In the genomic region with DNA sequence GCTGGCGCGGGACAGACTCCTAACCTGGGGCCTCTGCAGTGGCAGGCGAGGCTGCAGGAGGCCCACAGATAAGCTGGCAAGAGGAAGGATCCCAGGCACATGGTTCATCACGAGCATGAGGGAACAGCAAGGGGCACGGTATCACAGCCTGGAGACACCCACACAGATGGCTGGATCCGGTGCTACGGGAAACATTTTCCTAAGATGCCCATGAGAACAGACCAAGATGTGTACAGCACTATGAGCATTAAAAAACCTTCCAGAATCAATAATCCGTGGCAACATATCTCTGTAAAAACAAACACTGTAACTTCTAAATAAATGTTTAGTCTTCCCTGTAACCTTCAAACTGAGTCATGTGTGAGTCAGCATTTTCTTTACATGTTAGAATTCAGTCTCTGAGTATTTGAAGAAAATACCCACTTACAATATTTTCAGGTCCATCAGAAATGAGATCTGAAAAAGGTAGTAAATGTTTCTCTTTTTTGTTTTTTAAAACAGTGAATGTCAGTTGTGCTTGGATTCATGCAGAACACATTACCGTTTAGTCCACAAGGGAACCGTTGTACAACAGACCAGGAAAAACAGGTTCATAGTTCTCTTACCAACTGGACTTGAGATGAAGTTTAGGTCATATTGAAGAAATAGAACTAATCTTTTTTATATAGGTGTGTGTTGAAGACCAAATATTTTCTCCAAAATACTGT, we compare ENCODE assay signal across 8 cellular contexts.
DNase-seq lines count a peak whose midpoint lies in the region; ATAC-seq, FAIRE-seq and TF ChIP-seq lines count a peak whose summit lies in the region.

No MANE protein-coding gene starts in this region.

- no peak overlapping the region for H3K27ac Mint-ChIP-seq in immature natural killer cell

- H3K27ac ChIP-seq in AG04450 (ENCODE audit: low read depth, low read length) = peak overlapping the region; percentile 75
- H3K27ac ChIP-seq in IMR-90 (ENCODE audit: insufficient read depth, low read length) = peak overlapping the region; percentile 88
- H3K27ac ChIP-seq in mesodermal cell (ENCODE audit: low read depth, low read length, severe bottlenecking) = peak overlapping the region; percentile 5

- CTCF ChIA-PET in AG04450 (lab: Charles Lee) = interaction anchor here (0.5 to 4.4 kb wide), 21 partner anchors 8 to 644 kb away, joined by 3 to 78 read pairs (median 4); no protein-coding TSS in a partner anchor
- CTCF ChIA-PET in IMR-90 (lab: Yijun Ruan, JAX) = interaction anchor here (0.5 to 1.9 kb wide), 7 partner anchors 12 to 649 kb away, joined by 3 to 15 read pairs (median 5); no protein-coding TSS in a partner anchor

- H2AFZ ChIP-seq in IMR-90 (replicated peaks; ENCODE audit: low read length, poor library complexity) = peak overlapping the region; percentile 39

- peak overlapping the region; percentile 44 for H2AK9ac ChIP-seq in IMR-90 (replicated peaks; ENCODE audit: low read depth, low read length, poor library complexity)

- H3K36me3 ChIP-seq in IMR-90 (ENCODE audit: control insufficient read depth, insufficient read depth, low read length) = peaks cover 22% of the 10 kb centered on the region
- no peaks in the 10 kb centered on the region for H3K36me3 ChIP-seq in bronchial epithelial cell (ENCODE audit: control insufficient read depth, insufficient read depth, low read length)
- H3K36me3 ChIP-seq in mesodermal cell (ENCODE audit: control insufficient read depth, insufficient read depth, low read length) = peaks cover 15% of the 10 kb centered on the region

- no peak for FAIRE-seq in bronchial epithelial cell (lab: Jason Lieb, UNC)

- dilution Hi-C loops in IMR-90 (cut with HindIII; ENCODE audit: low sequenced_read_pairs, unreplicated experiment) = no loop called here

- no peak overlapping the region; the same call in 2 of the 3 replicates for H2BK15ac ChIP-seq in IMR-90 (ENCODE audit: low read depth, low read length)

- H2AK5ac ChIP-seq in IMR-90 (ENCODE audit: low read depth, low read length) = peak overlapping the region; percentile 45; the same call in 1 of the 2 replicates

- H2BK120ac ChIP-seq in IMR-90 (ENCODE audit: low read depth, low read length) = peak overlapping the region; percentile 90

- in situ Hi-C loops in IMR-90 (cut with MboI; ENCODE audit: low sequenced_read_pairs) = loop anchor here (5.0 to 25.0 kb wide), 2 partner anchors 230 to 650 kb away; a partner anchor contains a TSS

- peaks cover 3% of the 10 kb centered on the region; the same call in 1 of the 2 replicates for H4K20me1 ChIP-seq in IMR-90 (ENCODE audit: insufficient read depth, low read length)

- peak overlapping the region; percentile 72; the same call in 1 of the 2 replicates for H3K4me2 ChIP-seq in IMR-90 (ENCODE audit: low read depth, low read length)

- H4K8ac ChIP-seq in IMR-90 (ENCODE audit: low read depth in 2 of 2, low read length in 2 of 2) = peak overlapping the region in 1 of 2 experiments; percentile 73; a peak in 2 of 4 replicates

- H3K27me3 Mint-ChIP-seq in immature natural killer cell (ENCODE audit: low read depth in 3 of 3) = peaks cover 0 to 5% (median 4%) of the 10 kb centered on the region in 3 donors

- peak overlapping the region; percentile 87 for H2BK5ac ChIP-seq in IMR-90 (ENCODE audit: low read depth, low read length, poor library complexity, severe bottlenecking)

- TF ChIP-seq RAD21 in IMR-90 (IDR thresholded peaks at IDR 0.05; ENCODE audit: low read length) = no peak

- H3K4me3 ChIP-seq in AG04450 (ENCODE audit: low read depth, low read length) (no peak overlapping the region), IMR-90 (ENCODE audit: insufficient read depth, low read depth, low read length) (no peak overlapping the region), bronchial epithelial cell (ENCODE audit: low read depth, low read length) (no peak overlapping the region), mesodermal cell (ENCODE audit: extremely low read depth, insufficient read depth, low read length, poor library complexity, severe bottlenecking) (no peak overlapping the region)

- intact Hi-C loops in IMR-90 (cut with micrococcal nuclease) = loop anchor here (5.0 kb wide), 2 partner anchors 645 to 705 kb away; a partner anchor contains a TSS

- peak overlapping the region; percentile 91 for H2BK20ac ChIP-seq in IMR-90 (ENCODE audit: low read depth, low read length)

- peak overlapping the region; percentile 82 for H3K18ac ChIP-seq in IMR-90 (ENCODE audit: low read depth, low read length)

- BruUV-seq in IMR-90 (replicated peaks; lab: Mats Ljungman, UMichigan) = no TSS peak

- WGBS in IMR-90 (ENCODE audit: extremely low coverage in 2 of 2, insufficient read length in 1 of 2), 2 experiments = 54% methylated on average over 4 of the region's 10 CpGs; no CpG with 5 or more reads in 1 of the 2 experiments
- WGBS in mesodermal cell (ENCODE audit: insufficient coverage in 2 of 2), 2 experiments = 77 to 84% methylated on average over 5 to 10 of the region's 10 CpGs

- H4K5ac ChIP-seq in IMR-90 (ENCODE audit: low read depth, low read length) = 0 out of 2 replicates have a peak overlapping the region, but pooled peaks have one; percentile 10

- no peak overlapping the region for H3K4me3 Mint-ChIP-seq in immature natural killer cell

- H4K91ac ChIP-seq in IMR-90 (ENCODE audit: insufficient read depth, low read depth, low read length) = peak overlapping the region; percentile 71; the same call in 1 of the 2 replicates

- H3K9ac ChIP-seq in IMR-90 (ENCODE audit: low read depth, low read length) = no peak overlapping the region

- POLR2A ChIA-PET in AG04450 (lab: Yijun Ruan, JAX) (interaction anchor here (0.7 kb wide), 1 partner anchor 56 kb away, joined by 3 read pairs; no protein-coding TSS in a partner anchor), IMR-90 (lab: Charles Lee; ENCODE audit: unreplicated experiment) (interaction anchor here (0.6 kb wide), 2 partner anchors 62 to 715 kb away, joined by 3 to 4 read pairs; no protein-coding TSS in a partner anchor)

- DNase-seq in AG04450 (ENCODE audit: low read depth, low spot score) (peak; percentile 66), IMR-90 (peak; percentile 92), bronchial epithelial cell (ENCODE audit: low read depth) (peak; percentile 81), AML-193 (lab: John Stamatoyannopoulos, UW) (no peak), immature natural killer cell (no peak), NCI-H526 (lab: John Stamatoyannopoulos, UW) (no peak)

- no peaks in the 10 kb centered on the region for H3K36me3 Mint-ChIP-seq in immature natural killer cell

- peak overlapping the region; percentile 58; the same call in 1 of the 2 replicates for H3K14ac ChIP-seq in IMR-90 (replicated peaks; ENCODE audit: low read depth, low read length)

- no peaks in the 10 kb centered on the region for H3K9me3 Mint-ChIP-seq in immature natural killer cell

- H3K4me1 Mint-ChIP-seq in immature natural killer cell = no peaks in the 10 kb centered on the region

- H3K27me3 ChIP-seq in AG04450 (ENCODE audit: control insufficient read depth, insufficient read depth, low read length) = no peaks in the 10 kb centered on the region
- peaks cover 14% of the 10 kb centered on the region for H3K27me3 ChIP-seq in IMR-90 (ENCODE audit: control insufficient read depth, insufficient read depth, low read length)
- no peaks in the 10 kb centered on the region for H3K27me3 ChIP-seq in bronchial epithelial cell (ENCODE audit: control insufficient read depth, insufficient read depth, low read length)

- TF ChIP-seq POLR2A in IMR-90 (IDR thresholded peaks at IDR 0.05; ENCODE audit: low read depth, low read length) = no peak

- peak overlapping the region; percentile 88 for H3K4ac ChIP-seq in IMR-90 (ENCODE audit: low read depth, low read length)

- H3K9me3 ChIP-seq in AG04450 (ENCODE audit: control insufficient read depth, insufficient read depth, low read length) (no peaks in the 10 kb centered on the region), IMR-90 (ENCODE audit: control insufficient read depth, insufficient read depth, low read length) (no peaks in the 10 kb centered on the region), mesodermal cell (ENCODE audit: control insufficient read depth, low read length) (no peaks in the 10 kb centered on the region)

- no peaks in the 10 kb centered on the region for H3K79me1 ChIP-seq in IMR-90 (ENCODE audit: low read depth in 1 of 2, low read length in 2 of 2)

- H3K23ac ChIP-seq in IMR-90 (ENCODE audit: low read depth, low read length) = peak overlapping the region; percentile 83

- H3K4me1 ChIP-seq in IMR-90 (ENCODE audit: control insufficient read depth, insufficient read depth, low read length) (peaks cover 14% of the 10 kb centered on the region), mesodermal cell (ENCODE audit: control insufficient read depth, insufficient read depth, low read length, poor library complexity, severe bottlenecking) (peaks cover 12% of the 10 kb centered on the region)

- peak overlapping the region; percentile 85 for H3K56ac ChIP-seq in IMR-90 (ENCODE audit: extremely low read depth, insufficient read depth, low read length)

- peaks cover 14% of the 10 kb centered on the region for H3K9me1 ChIP-seq in IMR-90 (ENCODE audit: insufficient read depth, low read length)

- TF ChIP-seq CTCF in AG04450 (IDR thresholded peaks at IDR 0.05; ENCODE audit: low read depth, low read length) (no peak), IMR-90 (conservative IDR thresholded peaks at IDR 0.05; ENCODE audit: low read depth, low read length) (no peak), bronchial epithelial cell (IDR thresholded peaks at IDR 0.05; ENCODE audit: insufficient read depth, low read length, severe bottlenecking) (no peak)

- ATAC-seq in IMR-90 (ENCODE audit: low read depth) (peak; percentile 80), GM21423 (IDR thresholded peaks at IDR 0.05; ENCODE audit: unreplicated experiment) (no peak)

TF ChIP-seq in IMR-90, 13 proteins besides CTCF, POLR2A, EP300 and RAD21 (continues in another document):
- peak; percentile 45 for TF ChIP-seq RCOR1 (IDR thresholded peaks at IDR 0.05; ENCODE audit: insufficient replicate concordance, low read length)
- peak; percentile 84 for TF ChIP-seq BHLHE40 (IDR thresholded peaks at IDR 0.05; ENCODE audit: low read depth, low read length)
- no peak for TF ChIP-seq CHD1 (IDR thresholded peaks at IDR 0.05; ENCODE audit: low read depth, low read length)
- peak; percentile 17 for TF ChIP-seq SMC3 (IDR thresholded peaks at IDR 0.05; ENCODE audit: low read depth, low read length)
- no peak for TF ChIP-seq MAZ (IDR thresholded peaks at IDR 0.05; ENCODE audit: borderline replicate concordance, low read depth, low read length)
- TF ChIP-seq MAFK (IDR thresholded peaks at IDR 0.05; ENCODE audit: low read depth, low read length) = peak; percentile 96
- peak; percentile 69; the same call in 1 of the 2 replicates for TF ChIP-seq MXI1 (IDR thresholded peaks at IDR 0.05; ENCODE audit: borderline replicate concordance, low read depth, low read length)
- TF ChIP-seq, protein P1, sequence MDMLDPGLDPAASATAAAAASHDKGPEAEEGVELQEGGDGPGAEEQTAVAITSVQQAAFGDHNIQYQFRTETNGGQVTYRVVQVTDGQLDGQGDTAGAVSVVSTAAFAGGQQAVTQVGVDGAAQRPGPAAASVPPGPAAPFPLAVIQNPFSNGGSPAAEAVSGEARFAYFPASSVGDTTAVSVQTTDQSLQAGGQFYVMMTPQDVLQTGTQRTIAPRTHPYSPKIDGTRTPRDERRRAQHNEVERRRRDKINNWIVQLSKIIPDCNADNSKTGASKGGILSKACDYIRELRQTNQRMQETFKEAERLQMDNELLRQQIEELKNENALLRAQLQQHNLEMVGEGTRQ (IDR thresholded peaks at IDR 0.05; ENCODE audit: low read depth, low read length) = peak; percentile 50

Comparison
In these comparisons a context has a peak if more than half of its experiments do, and no peak if none do; other contexts are left out.
1. DNase-seq: peak in AG04450 (single experiment), IMR-90 (single experiment) and bronchial epithelial cell (single experiment); none in AML-193 (0 of 2), immature natural killer cell (0 of 3) and NCI-H526 (0 of 2).
2. H3K27ac ChIP-seq: peak in every context shown above with its lines; median percentile 88 in IMR-90; 75 in AG04450; 5 in mesodermal cell.